Comparison of ENCODE assay signal across 9 cellular contexts in genomic region chr5:132258102-132259060, GRCh38. TPM values are rescaled to one million over a fixed set of nuclear protein-coding genes. Genes with fewer than 3 reads are reported as not detected.
DNase-seq lines count a peak whose midpoint lies in the region; ATAC-seq and TF ChIP-seq lines count a peak whose summit lies in the region.
"Had no signal": no experiment of that assay in that cellular context is flagged by ENCODE, and none has a peak within 500 bp of the region (broad histone marks: within the 10 kb centered on the region; RNA-seq: fewer than 3 reads in every experiment).

No MANE protein-coding gene starts in this region.

- no peak for TF ChIP-seq CTCF in A673 (conservative IDR thresholded peaks at IDR 0.05; ENCODE audit: low read depth, low read length)
- TF ChIP-seq CTCF in epithelial cell of esophagus (IDR thresholded peaks at IDR 0.05; ENCODE audit: insufficient read depth, low read depth, low read length, missing control alignments), result no peak

- H3K9me3 ChIP-seq in A673 (ENCODE audit: low read depth, low read length, poor library complexity, severe bottlenecking) (no peaks in the 10 kb centered on the region), NT2/D1 (ENCODE audit: insufficient read depth, low read length) (no peaks in the 10 kb centered on the region), mucosa of stomach (ENCODE audit: control insufficient read depth, low read length) (no peaks in the 10 kb centered on the region)
- H3K9me3 ChIP-seq: Caco-2 had no signal

- peaks cover 16% of the 10 kb centered on the region for H3K4me1 ChIP-seq in A673 (ENCODE audit: insufficient read depth, low read length, poor library complexity, severe bottlenecking)
- peaks cover 21% of the 10 kb centered on the region for H3K4me1 ChIP-seq in NT2/D1 (ENCODE audit: insufficient read depth, insufficient read length)
- H3K4me1 ChIP-seq in mucosa of stomach (ENCODE audit: control insufficient read depth, insufficient read depth, low read length), result peaks cover 56% of the 10 kb centered on the region
- H3K4me1 ChIP-seq: Caco-2 had no signal

- no peak for DNase-seq in A673 (ENCODE audit: low spot score)
- DNase-seq in NT2/D1 (ENCODE audit: low read depth, low spot score), result no peak
- peak; percentile 53 for DNase-seq in epithelial cell of esophagus (ENCODE audit: low read depth)
- DNase-seq in SHP77 (lab: John Stamatoyannopoulos, UW), result no peak
- DNase-seq in stimulated activated naive CD4-positive, alpha-beta T cell treated with Interleukin-2 at 50 U/mL for 16 hours (lab: John Stamatoyannopoulos, UW), result no peak

- no peaks in the 10 kb centered on the region for H3K27me3 ChIP-seq in A673 (replicated peaks; ENCODE audit: insufficient read depth, low read depth, low read length, poor library complexity)
- H3K27me3 ChIP-seq in NT2/D1 (ENCODE audit: insufficient read depth, insufficient read length), result peaks cover 18% of the 10 kb centered on the region
- H3K27me3 ChIP-seq in mucosa of stomach (ENCODE audit: control insufficient read depth, insufficient read depth, low read length), result peaks cover 17% of the 10 kb centered on the region

- H3K9ac ChIP-seq in NT2/D1 (ENCODE audit: insufficient read length, low read depth), result peak overlapping the region; percentile 80
- H3K9ac ChIP-seq in mucosa of stomach (ENCODE audit: low read length), result peak overlapping the region; percentile 81

- intact Hi-C loops in A673 (cut with micrococcal nuclease; ENCODE audit: unreplicated experiment), result no loop called here

- H3K27ac ChIP-seq in A673 (ENCODE audit: low read depth, low read length, poor library complexity, severe bottlenecking), result no peak overlapping the region

- H3K4me3 ChIP-seq in A673 (ENCODE audit: low read depth, low read length, poor library complexity, severe bottlenecking) (peak overlapping the region; percentile 53), NT2/D1 (ENCODE audit: insufficient read length, low read depth) (peak overlapping the region; percentile 70), epithelial cell of esophagus (ENCODE audit: low read length) (peak overlapping the region; percentile 73), mucosa of stomach (ENCODE audit: low read length) (peak overlapping the region; percentile 32)

- POLR2A ChIA-PET in A673 (lab: Charles Lee; ENCODE audit: low non-redundant PET), result no interaction called here

- CTCF ChIA-PET in A673 (lab: Charles Lee), result no interaction called here

- H3K36me3 ChIP-seq in A673 (ENCODE audit: insufficient read depth, low read length, poor library complexity, severe bottlenecking) (no peaks in the 10 kb centered on the region), NT2/D1 (ENCODE audit: insufficient read depth, insufficient read length, low read length) (peaks cover 9% of the 10 kb centered on the region), mucosa of stomach (ENCODE audit: control insufficient read depth, insufficient read depth, low read length) (no peaks in the 10 kb centered on the region)

- no peak for ATAC-seq in HG03565 (IDR thresholded peaks at IDR 0.05; ENCODE audit: unreplicated experiment)
- no peak for ATAC-seq in GM21528 (IDR thresholded peaks at IDR 0.05; ENCODE audit: low FRiP score, unreplicated experiment)

- BruUV-seq in A673 (replicated peaks; lab: Mats Ljungman, UMichigan), result no TSS peak

RNA-seq across cellular contexts. Expression of gene PDLIM4, which starts 0.9 kb away (rescaled TPM):
- total RNA-seq in A673 (2021), result 6.0 and 8.9 TPM in 2 replicates
- total RNA-seq: Caco-2 had no signal

RNA-seq across cellular contexts. Expression of gene P4HA2, which starts 30.7 kb away (rescaled TPM):
- 2.8 and 3.3 TPM in 2 replicates for total RNA-seq in A673 (2021)

RNA-seq across cellular contexts. Expression of gene SLC22A4, which starts 35.8 kb away (rescaled TPM):
- 0.42 and 0.99 TPM in 2 replicates for total RNA-seq in A673 (2021)
